ENCODE assay signal across 2 cellular contexts in the genomic region with DNA sequence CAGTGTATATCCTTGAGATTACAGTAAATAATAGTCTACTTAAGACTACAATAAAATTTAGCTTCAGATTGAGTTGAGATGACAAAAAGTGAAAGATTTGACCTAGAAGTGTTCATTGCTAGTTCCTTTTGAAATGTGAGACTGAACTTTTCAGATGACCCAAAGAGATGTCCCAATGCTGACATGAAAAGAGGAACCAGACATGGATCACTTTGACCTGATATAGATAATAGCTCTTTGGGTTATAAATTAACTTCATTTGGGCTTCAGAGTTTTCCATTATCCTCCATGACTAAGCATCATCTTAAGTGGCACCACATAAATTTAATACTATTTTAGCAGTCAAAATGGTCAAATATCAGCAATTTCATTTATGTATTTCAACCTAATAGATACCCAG.
TF ChIP-seq lines count a peak whose summit lies in the region.

No MANE protein-coding gene starts in this region.

TF ChIP-seq in liver, 16 proteins besides CTCF, POLR2A, EP300 and RAD21:
- TF ChIP-seq FOXA2 (IDR thresholded peaks at IDR 0.05) (no peak), HNF4A (conservative IDR thresholded peaks at IDR 0.05) (peak; percentile 53 to 65), FOXA1 (IDR thresholded peaks at IDR 0.05) (no peak), TAF1 (conservative IDR thresholded peaks at IDR 0.05) (no peak), YY1 (IDR thresholded peaks at IDR 0.05) (peak; percentile 59), GABPA (IDR thresholded peaks at IDR 0.05 in 1 of 2, conservative IDR thresholded peaks at IDR 0.05 in 1 of 2) (no peak), EGR1 (IDR thresholded peaks at IDR 0.05; ENCODE audit: low read depth in 2 of 2) (no peak), RXRA (IDR thresholded peaks at IDR 0.05) (peak; percentile 76 to 83), SP1 (IDR thresholded peaks at IDR 0.05) (peak; percentile 47), JUND (IDR thresholded peaks at IDR 0.05) (peak in 1 of 2 donors; percentile 46)
- TF ChIP-seq, protein P1, sequence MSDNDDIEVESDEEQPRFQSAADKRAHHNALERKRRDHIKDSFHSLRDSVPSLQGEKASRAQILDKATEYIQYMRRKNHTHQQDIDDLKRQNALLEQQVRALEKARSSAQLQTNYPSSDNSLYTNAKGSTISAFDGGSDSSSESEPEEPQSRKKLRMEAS (IDR thresholded peaks at IDR 0.05), result no peak
TF ChIP-seq in liver: peak in this region for 5.

TF ChIP-seq in HepG2, 621 proteins besides CTCF, POLR2A, EP300 and RAD21:
- no peak for TF ChIP-seq ZBTB10 (CRISPR knock-in tag; IDR thresholded peaks at IDR 0.05; ENCODE audit: borderline replicate concordance)
- no peak for TF ChIP-seq NAIF1 (CRISPR knock-in tag; IDR thresholded peaks at IDR 0.05; ENCODE audit: borderline replicate concordance)
- no peak for TF ChIP-seq CHD4 (IDR thresholded peaks at IDR 0.05; ENCODE audit: borderline replicate concordance, low read length)
- no peak for TF ChIP-seq ZNF33B (CRISPR knock-in tag; IDR thresholded peaks at IDR 0.05)
- TF ChIP-seq ARID4A (CRISPR knock-in tag; IDR thresholded peaks at IDR 0.05; ENCODE audit: borderline replicate concordance), result no peak
- TF ChIP-seq ZNF12 (CRISPR knock-in tag; IDR thresholded peaks at IDR 0.05), result no peak
- TF ChIP-seq ZNF704 (CRISPR knock-in tag; IDR thresholded peaks at IDR 0.05; ENCODE audit: borderline replicate concordance), result no peak
